ENCODE assay signal across 1 cellular context in the genomic region with DNA sequence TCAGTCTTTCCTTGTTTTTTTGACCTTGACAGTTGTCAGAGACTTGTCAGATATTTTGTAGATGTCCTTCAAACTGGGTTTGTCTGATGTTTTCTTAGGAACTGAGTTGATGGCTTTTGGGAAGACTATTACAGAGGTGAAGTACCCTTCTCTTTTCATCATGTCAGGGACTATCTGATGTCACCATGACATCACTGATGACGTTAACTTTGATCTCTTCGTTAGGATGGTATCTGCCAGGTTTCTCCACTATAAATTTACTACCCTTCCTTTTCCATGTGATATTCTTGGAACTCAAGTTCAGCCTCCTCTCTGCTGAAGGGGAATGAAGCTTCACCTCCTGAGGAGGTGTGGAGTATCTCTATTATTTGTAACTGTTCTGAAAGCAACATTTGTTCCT.
TF ChIP-seq lines count a peak whose summit lies in the region.

No MANE protein-coding gene starts in this region.

TF ChIP-seq in H1, 55 proteins besides CTCF, POLR2A, EP300 and RAD21:
- no peak for TF ChIP-seq RNF2 (IDR thresholded peaks at IDR 0.05; ENCODE audit: borderline replicate concordance, low read depth, low read length, missing control alignments, poor library complexity, severe bottlenecking)
- no peak for TF ChIP-seq CTBP2 (IDR thresholded peaks at IDR 0.05; ENCODE audit: borderline replicate concordance, insufficient read depth, insufficient read length, low read length)
- peak; percentile 47; the same call in 1 of the 2 replicates for TF ChIP-seq CREB1 (IDR thresholded peaks at IDR 0.05)
- no peak for TF ChIP-seq SP2 (IDR thresholded peaks at IDR 0.05; ENCODE audit: low read length)
- no peak for TF ChIP-seq RFX5 (IDR thresholded peaks at IDR 0.05; ENCODE audit: borderline replicate concordance, low read depth, low read length)
